ENCODE assay signal across 8 cellular contexts in the genomic region with DNA sequence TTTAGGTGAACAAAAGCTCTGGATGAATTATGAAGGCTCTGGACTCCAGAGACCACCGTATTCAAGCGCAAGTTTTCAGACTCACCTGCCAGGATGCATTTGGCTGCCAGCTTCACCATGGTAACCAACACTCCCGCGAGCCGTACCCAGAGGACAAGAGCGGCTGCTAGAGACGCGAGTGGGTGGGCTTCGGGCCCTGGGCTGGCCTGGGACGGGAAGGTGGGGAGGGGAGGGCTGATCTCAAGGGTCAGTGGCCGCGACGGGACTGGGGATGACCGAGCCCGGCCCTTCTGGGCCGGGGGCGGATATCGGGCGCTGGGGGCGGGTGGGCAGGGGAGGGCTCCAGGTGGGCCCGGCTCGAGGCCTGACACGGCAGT. TPM values are rescaled to one million over a fixed set of nuclear protein-coding genes. Genes with fewer than 3 reads are reported as not detected.
DNase-seq lines count a peak whose midpoint lies in the region; ATAC-seq and TF ChIP-seq lines count a peak whose summit lies in the region.

No MANE protein-coding gene starts in this region.

- H3K9me3 ChIP-seq in A673 (ENCODE audit: low read depth, low read length, poor library complexity, severe bottlenecking), result no peaks in the 10 kb centered on the region

- H3K9me3 Mint-ChIP-seq in osteocyte (ENCODE audit: unreplicated experiment), result no peaks in the 10 kb centered on the region

- no TSS peak for BruUV-seq in A673 (replicated peaks; lab: Mats Ljungman, UMichigan)

- H3K36me3 ChIP-seq in A673 (ENCODE audit: insufficient read depth, low read length, poor library complexity, severe bottlenecking), result no peaks in the 10 kb centered on the region

- peaks cover 3% of the 10 kb centered on the region for H3K27me3 Mint-ChIP-seq in osteocyte (ENCODE audit: unreplicated experiment)

- intact Hi-C loops in A673 (cut with micrococcal nuclease; ENCODE audit: unreplicated experiment), result loop anchor here (1.0 kb wide), 1 partner anchor 229 kb away; no protein-coding TSS in a partner anchor

- peak overlapping the region; percentile 43 for H3K27ac Mint-ChIP-seq in osteocyte (ENCODE audit: unreplicated experiment)

- peaks cover 5% of the 10 kb centered on the region for H3K36me3 Mint-ChIP-seq in osteocyte (ENCODE audit: unreplicated experiment)

- no peak for ATAC-seq in GM18502 (IDR thresholded peaks at IDR 0.05; ENCODE audit: poor library complexity, unreplicated experiment)

- DNase-seq in A673 (ENCODE audit: low spot score) (peak; percentile 12), GM20000 (ENCODE audit: low spot score) (peak; percentile 32), NCI-H1105 treated with DMSO at 0.1 percent for 48 hours (lab: John Stamatoyannopoulos, UW) (peak; percentile 63), activated T-helper 1 cell treated with Interleukin-2 at 50 U/mL for 16 hours (ENCODE audit: low read depth) (peak; percentile 9), fibroblast of the aortic adventitia (ENCODE audit: low read depth) (peak; percentile 14), osteocyte (ENCODE audit: extremely low spot score, unreplicated experiment) (no peak), AG20443 (ENCODE audit: low spot score) (no peak)

- H3K4me3 ChIP-seq in A673 (ENCODE audit: low read depth, low read length, poor library complexity, severe bottlenecking) (peak overlapping the region; percentile 62), fibroblast of the aortic adventitia (ENCODE audit: low read depth, low read length) (peak overlapping the region; percentile 85)

- H3K4me3 Mint-ChIP-seq in osteocyte (ENCODE audit: unreplicated experiment), result peak overlapping the region; percentile 76

- H3K27ac ChIP-seq in A673 (ENCODE audit: low read depth, low read length, poor library complexity, severe bottlenecking), result peak overlapping the region; percentile 24

- TF ChIP-seq CTCF in A673 (conservative IDR thresholded peaks at IDR 0.05; ENCODE audit: low read depth, low read length), result no peak
- TF ChIP-seq CTCF in GM20000 (IDR thresholded peaks at IDR 0.05; ENCODE audit: extremely low read depth, missing control alignments), result no peak
- TF ChIP-seq CTCF in fibroblast of the aortic adventitia (IDR thresholded peaks at IDR 0.05; ENCODE audit: insufficient read depth, low read length), result no peak
- TF ChIP-seq CTCF in osteocyte (IDR thresholded peaks at IDR 0.05), result no peak

- peaks cover 16% of the 10 kb centered on the region for H3K4me1 Mint-ChIP-seq in osteocyte (ENCODE audit: unreplicated experiment)

- CTCF ChIA-PET in A673 (lab: Charles Lee), result interaction anchor here (0.6 to 1.6 kb wide), 6 partner anchors 18 to 229 kb away, joined by 3 to 7 read pairs (median 5); no protein-coding TSS in a partner anchor

- H3K4me1 ChIP-seq in A673 (ENCODE audit: insufficient read depth, low read length, poor library complexity, severe bottlenecking), result peaks cover 6% of the 10 kb centered on the region

- no peaks in the 10 kb centered on the region for H3K27me3 ChIP-seq in A673 (replicated peaks; ENCODE audit: insufficient read depth, low read depth, low read length, poor library complexity)

- POLR2A ChIA-PET in A673 (lab: Charles Lee; ENCODE audit: low non-redundant PET), result no interaction called here

RNA-seq across cellular contexts. Expression of a gene that starts 0.3 kb away (rescaled TPM):
- 24.9 and 30.9 TPM in 2 replicates for total RNA-seq in A673 (2021)
- 17.6 and 29.1 TPM in 2 replicates for total RNA-seq in fibroblast of the aortic adventitia (ENCODE audit: low replicate concordance)
- 30.5 and 36.9 TPM in 2 replicates for total RNA-seq in osteocyte

RNA-seq across cellular contexts. Expression of a gene that starts 41.3 kb away (rescaled TPM):
- total RNA-seq in A673 (2021) (not detected in 2 replicates), fibroblast of the aortic adventitia (ENCODE audit: low replicate concordance) (not detected in 2 replicates), osteocyte (0.94 TPM in 1 of 2 replicates, not detected in the other)

Comparison
In these comparisons a context has a peak if more than half of its experiments do, and no peak if none do; other contexts are left out.
1. DNase-seq: peak in A673 (single experiment), GM20000 (single experiment), NCI-H1105 treated with DMSO at 0.1 percent for 48 hours (single experiment), activated T-helper 1 cell treated with Interleukin-2 at 50 U/mL for 16 hours (single experiment) and fibroblast of the aortic adventitia (single experiment); none in osteocyte (single experiment) and AG20443 (single experiment).